9 cellular contexts compared by ENCODE assay signal in genomic region chr4:94562285-94562684, GRCh38.
"Had no signal": no experiment of that assay in that cellular context is flagged by ENCODE, and none has a peak within 500 bp of the region (broad histone marks: within the 10 kb centered on the region; RNA-seq: fewer than 3 reads in every experiment).

No MANE protein-coding gene starts in this region.

- H3K27me3 Mint-ChIP-seq: activated naive CD8-positive, alpha-beta T cell treated with anti-CD3 and anti-CD28 coated beads, Interleukin-2, amount 50 U/mL, for 24 hours; central memory CD8-positive, alpha-beta T cell had no signal

- ATAC-seq: activated naive CD8-positive, alpha-beta T cell treated with anti-CD3 and anti-CD28 coated beads, Interleukin-2, amount 50 U/mL, for 24 hours had no signal

- H3K27ac Mint-ChIP-seq: activated naive CD8-positive, alpha-beta T cell treated with anti-CD3 and anti-CD28 coated beads, Interleukin-2, amount 50 U/mL, for 24 hours; endodermal cell; T-helper 1 cell treated with Interleukin-12 subunit alpha and Interleukin-12 subunit beta and Interleukin-4 antibody, amounts not matched to agents 30 μg/mL and 1 μg/mL, for 36 hours had no signal

- H3K4me3 Mint-ChIP-seq: activated naive CD8-positive, alpha-beta T cell treated with anti-CD3 and anti-CD28 coated beads, Interleukin-2, amount 50 U/mL, for 24 hours; central memory CD8-positive, alpha-beta T cell; endodermal cell; nephron; T-helper 1 cell treated with Interleukin-12 subunit alpha and Interleukin-12 subunit beta and Interleukin-4 antibody, amounts not matched to agents 30 μg/mL and 1 μg/mL, for 36 hours had no signal

- H3K9me3 Mint-ChIP-seq: activated naive CD8-positive, alpha-beta T cell treated with anti-CD3 and anti-CD28 coated beads, Interleukin-2, amount 50 U/mL, for 24 hours; central memory CD8-positive, alpha-beta T cell; endodermal cell; T-helper 1 cell treated with Interleukin-12 subunit alpha and Interleukin-12 subunit beta and Interleukin-4 antibody, amounts not matched to agents 30 μg/mL and 1 μg/mL, for 36 hours had no signal

- H3K36me3 ChIP-seq: tibial nerve had no signal

- H3K27me3 ChIP-seq: tibial nerve had no signal

- H3K4me3 ChIP-seq: skin epidermis, tibial nerve had no signal

- DNase-seq: activated CD4-positive, alpha-beta T cell treated with anti-CD3 and anti-CD28 coated beads for 48 hours; activated naive CD4-positive, alpha-beta T cell treated with Interleukin-2 at 50 U/mL for 16 hours; activated naive CD8-positive, alpha-beta T cell treated with anti-CD3 and anti-CD28 coated beads, Interleukin-2, amount 50 U/mL, for 24 hours; endodermal cell had no signal

- H3K4me1 Mint-ChIP-seq: activated naive CD8-positive, alpha-beta T cell treated with anti-CD3 and anti-CD28 coated beads, Interleukin-2, amount 50 U/mL, for 24 hours; central memory CD8-positive, alpha-beta T cell had no signal

- H3K9me3 ChIP-seq: tibial nerve had no signal
